ENCODE assay signal across 27 cellular contexts in the genomic region with DNA sequence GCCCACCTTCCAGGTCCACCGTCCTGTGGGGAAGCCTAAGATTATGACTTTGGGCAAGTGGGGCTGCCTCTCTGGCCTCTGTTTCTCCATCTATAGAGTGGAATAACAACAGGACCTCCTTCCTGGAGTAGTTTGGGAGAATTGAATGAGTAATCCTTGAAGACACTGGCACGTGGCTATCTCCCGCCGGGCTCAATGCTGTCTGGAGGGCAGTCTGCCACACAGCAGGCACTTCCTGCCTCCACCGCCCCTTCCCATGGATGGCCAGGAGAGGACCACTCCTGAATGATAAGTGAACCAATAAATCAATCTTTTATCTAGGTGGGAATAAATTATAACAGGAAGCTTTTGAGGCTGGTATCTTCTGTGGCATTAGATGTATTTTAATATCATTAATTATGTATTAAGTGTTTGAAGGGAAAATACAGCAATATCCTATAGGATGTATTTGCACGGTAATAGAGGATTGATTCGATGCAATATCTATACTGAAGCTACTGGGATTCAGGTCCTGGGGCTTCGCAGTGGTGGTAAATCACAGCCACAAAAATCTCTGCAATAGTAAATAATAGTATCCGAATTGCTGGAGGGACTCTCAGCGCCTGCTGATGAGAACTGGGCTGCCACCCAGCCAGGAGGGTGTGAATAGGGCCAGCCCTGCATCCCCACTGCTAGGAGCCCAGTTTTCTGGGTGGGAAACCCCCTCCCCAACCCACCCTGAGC. TPM values are rescaled to one million over a fixed set of nuclear protein-coding genes. Genes with fewer than 3 reads are reported as not detected.
"Had no signal": no experiment of that assay in that cellular context is flagged by ENCODE, and none has a peak within 500 bp of the region (broad histone marks: within the 10 kb centered on the region; RNA-seq: fewer than 3 reads in every experiment).

No MANE protein-coding gene starts in this region.

- H3K27ac ChIP-seq: SK-N-MC, VCaP had no signal

- H3K4me1 Mint-ChIP-seq: activated CD4-positive, alpha-beta T cell treated with anti-CD3 and anti-CD28 coated beads, Interleukin-2, amount 10 ng/mL, durations not matched to agents 7 days and 5 days; T-cell had no signal

- H3K27ac Mint-ChIP-seq: activated CD4-positive, alpha-beta memory T cell treated with anti-CD3 and anti-CD28 coated beads for 36 hours; activated CD4-positive, alpha-beta T cell treated with anti-CD3 and anti-CD28 coated beads, Interleukin-2, amount 10 ng/mL, durations not matched to agents 7 days and 5 days; activated naive CD8-positive, alpha-beta T cell; T-cell had no signal

- H3K36me3 Mint-ChIP-seq: activated CD4-positive, alpha-beta memory T cell treated with anti-CD3 and anti-CD28 coated beads for 36 hours; activated naive CD8-positive, alpha-beta T cell; brain; T-cell had no signal

- ATAC-seq: activated T-cell treated with anti-CD3 and anti-CD28 coated beads, Interleukin-2, amount 50 U/mL, for 4 hours; Panc1; Right ventricle myocardium inferior; T-cell had no signal

- H3K9me3 Mint-ChIP-seq: activated CD4-positive, alpha-beta memory T cell treated with anti-CD3 and anti-CD28 coated beads for 36 hours; activated CD4-positive, alpha-beta T cell treated with anti-CD3 and anti-CD28 coated beads, Interleukin-2, amount 10 ng/mL, durations not matched to agents 7 days and 5 days; activated T-cell treated with anti-CD3 and anti-CD28 coated beads, Interleukin-2, amount 50 U/mL, for 4 hours; brain; T-cell had no signal

- H3K4me3 ChIP-seq: SK-N-MC had no signal

- FAIRE-seq: astrocyte had no signal

- H3K4me3 Mint-ChIP-seq: activated CD4-positive, alpha-beta memory T cell treated with anti-CD3 and anti-CD28 coated beads for 36 hours; activated CD4-positive, alpha-beta T cell treated with anti-CD3 and anti-CD28 coated beads, Interleukin-2, amount 10 ng/mL, durations not matched to agents 7 days and 5 days; activated naive CD8-positive, alpha-beta T cell; activated T-cell treated with anti-CD3 and anti-CD28 coated beads, Interleukin-2, amount 50 U/mL, for 4 hours; brain; T-cell had no signal

- DNase-seq: activated CD4-positive, alpha-beta memory T cell treated with anti-CD3 and anti-CD28 coated beads for 36 hours; activated CD4-positive, alpha-beta T cell treated with anti-CD3 and anti-CD28 coated beads, Interleukin-2, amount 10 ng/mL, durations not matched to agents 7 days and 5 days; activated CD4-positive, CD25-positive, alpha-beta regulatory T cell; activated CD8-positive, alpha-beta memory T cell treated with anti-CD3 and anti-CD28 coated beads for 24 hours; activated effector memory CD4-positive, alpha-beta T cell treated with anti-CD3 and anti-CD28 coated beads, Interleukin-2, amount 50 U/mL, for 16 hours; activated naive CD4-positive, alpha-beta T cell treated with Interleukin-2 at 50 U/mL for 16 hours; activated T-cell treated with anti-CD3 and anti-CD28 coated beads, Interleukin-2, amount 50 U/mL, for 4 hours; amygdala; Karpas-422; NCI-H1105 treated with DMSO at 0.1 percent for 48 hours; NCI-H1436 treated with DMSO at 0.1 percent for 48 hours; NCI-H187 treated with DMSO at 0.1 percent for 48 hours; NCI-H2081 treated with DMSO at 0.1 percent for 48 hours; NCI-H2171; NCI-H226; NCI-H526; NCI-H82; RPMI8226; T-cell; T-helper 2 cell had no signal

RNA-seq across cellular contexts. Expression of a gene that starts 15.9 kb away (rescaled TPM):
- total RNA-seq: activated CD4-positive, alpha-beta memory T cell treated with anti-CD3 and anti-CD28 coated beads for 36 hours; activated CD4-positive, alpha-beta T cell treated with anti-CD3 and anti-CD28 coated beads, Interleukin-2, amount 10 ng/mL, durations not matched to agents 7 days and 5 days; activated T-cell treated with anti-CD3 and anti-CD28 coated beads, Interleukin-2, amount 50 U/mL, for 4 hours; Right ventricle myocardium inferior had no signal
